In genomic region chr14:58427289-58428010, GRCh38 we compare ENCODE assay signal across 1 cellular context.
TF ChIP-seq lines count a peak whose summit lies in the region.

TSS of gene KIAA0586 (plus strand) at chr14:58427719. CDS start at chr14:58428265, 546 bp downstream.
TSS of gene TIMM9 (minus strand) at chr14:58427531. CDS start at chr14:58411945, 15,586 bp downstream.

TF ChIP-seq in HepG2, 621 proteins besides CTCF, POLR2A, EP300 and RAD21 (continued from another document and continues in another):
- TF ChIP-seq ZNF740 (CRISPR knock-in tag; IDR thresholded peaks at IDR 0.05) (no peak), HNRNPK (IDR thresholded peaks at IDR 0.05; ENCODE audit: low read depth, low read length, poor library complexity, severe bottlenecking) (no peak), ZBTB1 (CRISPR knock-in tag; IDR thresholded peaks at IDR 0.05; ENCODE audit: borderline replicate concordance) (no peak), POLR2G (IDR thresholded peaks at IDR 0.05; ENCODE audit: low read depth, low read length) (peak; percentile 82), PPARG (CRISPR knock-in tag; conservative IDR thresholded peaks at IDR 0.05) (no peak), CEBPZ (IDR thresholded peaks at IDR 0.05; ENCODE audit: low read length) (no peak), TOE1 (CRISPR knock-in tag; IDR thresholded peaks at IDR 0.05) (peak; percentile 46; the same call in 1 of the 2 replicates), STAG1 (CRISPR knock-in tag; IDR thresholded peaks at IDR 0.05) (no peak), ATF2 (CRISPR knock-in tag; IDR thresholded peaks at IDR 0.05) (0 out of 2 replicates have a peak, but pooled peaks have one; percentile 27), SNAPC5 (CRISPR knock-in tag; IDR thresholded peaks at IDR 0.05; ENCODE audit: borderline replicate concordance) (no peak), ZNF576 (CRISPR knock-in tag; IDR thresholded peaks at IDR 0.05) (no peak), SSRP1 (CRISPR knock-in tag; IDR thresholded peaks at IDR 0.05) (no peak), MED13 (CRISPR knock-in tag; IDR thresholded peaks at IDR 0.05) (no peak), SETDB1 (CRISPR knock-in tag; IDR thresholded peaks at IDR 0.05; ENCODE audit: borderline replicate concordance) (no peak), ZNF484 (CRISPR knock-in tag; IDR thresholded peaks at IDR 0.05; ENCODE audit: borderline replicate concordance, low read depth) (no peak), NCOA2 (CRISPR knock-in tag; IDR thresholded peaks at IDR 0.05) (no peak), TAF1 (CRISPR knock-in tag; IDR thresholded peaks at IDR 0.05) (peak; percentile 67), IKZF5 (CRISPR knock-in tag; IDR thresholded peaks at IDR 0.05) (peak; percentile 26; the same call in 1 of the 2 replicates), RNF2 (conservative IDR thresholded peaks at IDR 0.05; ENCODE audit: low read depth) (no peak), ZNF414 (CRISPR knock-in tag; IDR thresholded peaks at IDR 0.05) (0 out of 2 replicates have a peak, but pooled peaks have one; percentile 56), ZNF589 (CRISPR knock-in tag; conservative IDR thresholded peaks at IDR 0.05) (no peak), ZNF143 (CRISPR knock-in tag; IDR thresholded peaks at IDR 0.05) (no peak), ZNF569 (CRISPR knock-in tag; IDR thresholded peaks at IDR 0.05; ENCODE audit: borderline replicate concordance) (no peak), ZNF790 (CRISPR knock-in tag; IDR thresholded peaks at IDR 0.05; ENCODE audit: borderline replicate concordance) (0 out of 2 replicates have a peak, but pooled peaks have one; percentile 15), ZBTB43 (CRISPR knock-in tag; conservative IDR thresholded peaks at IDR 0.05) (no peak; the same call in 1 of the 2 replicates), ZNF800 (CRISPR knock-in tag; IDR thresholded peaks at IDR 0.05) (no peak), TCF12 (IDR thresholded peaks at IDR 0.05) (no peak), TCF12 (CRISPR knock-in tag; IDR thresholded peaks at IDR 0.05) (no peak), TP53 (CRISPR knock-in tag; conservative IDR thresholded peaks at IDR 0.05) (no peak), KDM1A (CRISPR knock-in tag; IDR thresholded peaks at IDR 0.05) (peak; percentile 98), POLR2AphosphoS2 (IDR thresholded peaks at IDR 0.05; ENCODE audit: low read depth, low read length) (no peak), ZNF784 (CRISPR knock-in tag; IDR thresholded peaks at IDR 0.05; ENCODE audit: borderline replicate concordance) (0 out of 2 replicates have a peak, but pooled peaks have one; percentile 9), ZSCAN25 (CRISPR knock-in tag; IDR thresholded peaks at IDR 0.05) (peak; percentile 56; the same call in 1 of the 2 replicates), ZNF570 (CRISPR knock-in tag; IDR thresholded peaks at IDR 0.05; ENCODE audit: borderline replicate concordance) (no peak), ZBED4 (CRISPR knock-in tag; IDR thresholded peaks at IDR 0.05; ENCODE audit: borderline replicate concordance) (no peak), ELK4 (CRISPR knock-in tag; IDR thresholded peaks at IDR 0.05; ENCODE audit: borderline replicate concordance) (no peak), PAX8 (CRISPR knock-in tag; IDR thresholded peaks at IDR 0.05; ENCODE audit: borderline replicate concordance) (no peak), MAX (IDR thresholded peaks at IDR 0.05) (no peak), SRSF9 (IDR thresholded peaks at IDR 0.05; ENCODE audit: borderline replicate concordance, insufficient read depth, low read depth, low read length, poor library complexity, severe bottlenecking) (no peak), TFDP1 (CRISPR knock-in tag; IDR thresholded peaks at IDR 0.05; ENCODE audit: borderline replicate concordance) (no peak), ZC3H4 (CRISPR knock-in tag; IDR thresholded peaks at IDR 0.05; ENCODE audit: borderline replicate concordance) (no peak)
